In the genomic region with DNA sequence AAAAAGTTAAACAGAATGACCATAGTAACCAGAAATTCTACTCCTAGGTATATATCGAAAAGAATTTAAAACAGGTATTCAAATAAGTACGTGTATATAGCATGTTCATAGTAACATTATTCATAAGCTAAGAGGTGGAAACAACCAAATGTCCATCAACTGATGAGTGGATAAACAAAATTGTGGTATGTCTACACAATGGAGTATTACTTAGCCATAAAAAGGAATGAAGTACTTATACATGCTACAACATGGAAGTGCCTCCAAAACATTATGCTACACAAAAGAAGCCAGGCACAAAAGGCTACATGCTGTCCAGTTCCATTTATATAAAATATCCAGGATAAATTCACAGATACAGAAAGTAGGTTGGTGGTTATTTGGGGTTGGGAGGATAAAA, we compare ENCODE assay signal across 5 cellular contexts.
A peak's percentile ranks its signal among the peaks of the same experiment; 100 is the strongest.
TF ChIP-seq lines count a peak whose summit lies in the region.

No MANE protein-coding gene starts in this region.

TF ChIP-seq in SK-N-SH treated with all-trans-retinoic acid at 6 μM for 48 hours, 23 proteins besides CTCF, POLR2A, EP300 and RAD21:
- peak; percentile 88 for TF ChIP-seq ZNF8 (CRISPR knock-in tag; IDR thresholded peaks at IDR 0.05)
- no peak for TF ChIP-seq TOX (CRISPR knock-in tag; IDR thresholded peaks at IDR 0.05; ENCODE audit: borderline replicate concordance)
- no peak for TF ChIP-seq ZNF565 (CRISPR knock-in tag; conservative IDR thresholded peaks at IDR 0.05; ENCODE audit: low read depth)
- TF ChIP-seq, protein P1, sequence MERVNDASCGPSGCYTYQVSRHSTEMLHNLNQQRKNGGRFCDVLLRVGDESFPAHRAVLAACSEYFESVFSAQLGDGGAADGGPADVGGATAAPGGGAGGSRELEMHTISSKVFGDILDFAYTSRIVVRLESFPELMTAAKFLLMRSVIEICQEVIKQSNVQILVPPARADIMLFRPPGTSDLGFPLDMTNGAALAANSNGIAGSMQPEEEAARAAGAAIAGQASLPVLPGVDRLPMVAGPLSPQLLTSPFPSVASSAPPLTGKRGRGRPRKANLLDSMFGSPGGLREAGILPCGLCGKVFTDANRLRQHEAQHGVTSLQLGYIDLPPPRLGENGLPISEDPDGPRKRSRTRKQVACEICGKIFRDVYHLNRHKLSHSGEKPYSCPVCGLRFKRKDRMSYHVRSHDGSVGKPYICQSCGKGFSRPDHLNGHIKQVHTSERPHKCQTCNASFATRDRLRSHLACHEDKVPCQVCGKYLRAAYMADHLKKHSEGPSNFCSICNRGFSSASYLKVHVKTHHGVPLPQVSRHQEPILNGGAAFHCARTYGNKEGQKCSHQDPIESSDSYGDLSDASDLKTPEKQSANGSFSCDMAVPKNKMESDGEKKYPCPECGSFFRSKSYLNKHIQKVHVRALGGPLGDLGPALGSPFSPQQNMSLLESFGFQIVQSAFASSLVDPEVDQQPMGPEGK (CRISPR knock-in tag; IDR thresholded peaks at IDR 0.05; ENCODE audit: borderline replicate concordance): no peak
- no peak for TF ChIP-seq ARNTL (CRISPR knock-in tag; IDR thresholded peaks at IDR 0.05; ENCODE audit: borderline replicate concordance, low read depth)

TF ChIP-seq in SK-N-SH, 30 proteins besides CTCF, POLR2A, EP300 and RAD21 (continues in another document):
- TF ChIP-seq RXRA (IDR thresholded peaks at IDR 0.05; ENCODE audit: borderline replicate concordance, low read depth) (no peak), MEF2A (IDR thresholded peaks at IDR 0.05; ENCODE audit: borderline replicate concordance, low read depth) (no peak), YY1 (IDR thresholded peaks at IDR 0.05; ENCODE audit: low read depth) (no peak), GATA2 (CRISPR knock-in tag; IDR thresholded peaks at IDR 0.05) (no peak), JUND (IDR thresholded peaks at IDR 0.05) (no peak), MXI1 (IDR thresholded peaks at IDR 0.05; ENCODE audit: low read depth, low read length) (no peak), FOXJ3 (CRISPR knock-in tag; IDR thresholded peaks at IDR 0.05) (no peak), TAF1 (IDR thresholded peaks at IDR 0.05; ENCODE audit: borderline replicate concordance, low read depth, low read length) (no peak), EZH2phosphoT487 (IDR thresholded peaks at IDR 0.05; ENCODE audit: borderline replicate concordance, low read depth) (no peak)
- TF ChIP-seq, protein P2, sequence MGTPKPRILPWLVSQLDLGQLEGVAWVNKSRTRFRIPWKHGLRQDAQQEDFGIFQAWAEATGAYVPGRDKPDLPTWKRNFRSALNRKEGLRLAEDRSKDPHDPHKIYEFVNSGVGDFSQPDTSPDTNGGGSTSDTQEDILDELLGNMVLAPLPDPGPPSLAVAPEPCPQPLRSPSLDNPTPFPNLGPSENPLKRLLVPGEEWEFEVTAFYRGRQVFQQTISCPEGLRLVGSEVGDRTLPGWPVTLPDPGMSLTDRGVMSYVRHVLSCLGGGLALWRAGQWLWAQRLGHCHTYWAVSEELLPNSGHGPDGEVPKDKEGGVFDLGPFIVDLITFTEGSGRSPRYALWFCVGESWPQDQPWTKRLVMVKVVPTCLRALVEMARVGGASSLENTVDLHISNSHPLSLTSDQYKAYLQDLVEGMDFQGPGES (IDR thresholded peaks at IDR 0.05; ENCODE audit: low read depth, low read length): no peak
- TF ChIP-seq, protein P3, sequence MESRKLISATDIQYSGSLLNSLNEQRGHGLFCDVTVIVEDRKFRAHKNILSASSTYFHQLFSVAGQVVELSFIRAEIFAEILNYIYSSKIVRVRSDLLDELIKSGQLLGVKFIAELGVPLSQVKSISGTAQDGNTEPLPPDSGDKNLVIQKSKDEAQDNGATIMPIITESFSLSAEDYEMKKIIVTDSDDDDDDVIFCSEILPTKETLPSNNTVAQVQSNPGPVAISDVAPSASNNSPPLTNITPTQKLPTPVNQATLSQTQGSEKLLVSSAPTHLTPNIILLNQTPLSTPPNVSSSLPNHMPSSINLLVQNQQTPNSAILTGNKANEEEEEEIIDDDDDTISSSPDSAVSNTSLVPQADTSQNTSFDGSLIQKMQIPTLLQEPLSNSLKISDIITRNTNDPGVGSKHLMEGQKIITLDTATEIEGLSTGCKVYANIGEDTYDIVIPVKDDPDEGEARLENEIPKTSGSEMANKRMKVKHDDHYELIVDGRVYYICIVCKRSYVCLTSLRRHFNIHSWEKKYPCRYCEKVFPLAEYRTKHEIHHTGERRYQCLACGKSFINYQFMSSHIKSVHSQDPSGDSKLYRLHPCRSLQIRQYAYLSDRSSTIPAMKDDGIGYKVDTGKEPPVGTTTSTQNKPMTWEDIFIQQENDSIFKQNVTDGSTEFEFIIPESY (IDR thresholded peaks at IDR 0.05; ENCODE audit: borderline replicate concordance, low read depth): no peak

TF ChIP-seq in A549, 52 proteins besides CTCF, POLR2A, EP300 and RAD21 (continued from another document):
- TF ChIP-seq, protein P4, sequence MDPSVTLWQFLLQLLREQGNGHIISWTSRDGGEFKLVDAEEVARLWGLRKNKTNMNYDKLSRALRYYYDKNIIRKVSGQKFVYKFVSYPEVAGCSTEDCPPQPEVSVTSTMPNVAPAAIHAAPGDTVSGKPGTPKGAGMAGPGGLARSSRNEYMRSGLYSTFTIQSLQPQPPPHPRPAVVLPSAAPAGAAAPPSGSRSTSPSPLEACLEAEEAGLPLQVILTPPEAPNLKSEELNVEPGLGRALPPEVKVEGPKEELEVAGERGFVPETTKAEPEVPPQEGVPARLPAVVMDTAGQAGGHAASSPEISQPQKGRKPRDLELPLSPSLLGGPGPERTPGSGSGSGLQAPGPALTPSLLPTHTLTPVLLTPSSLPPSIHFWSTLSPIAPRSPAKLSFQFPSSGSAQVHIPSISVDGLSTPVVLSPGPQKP (IDR thresholded peaks at IDR 0.05; ENCODE audit: low read depth, low read length): no peak
- TF ChIP-seq SMC3 (IDR thresholded peaks at IDR 0.05) (no peak), PHF8 (IDR thresholded peaks at IDR 0.05; ENCODE audit: borderline replicate concordance, low read depth) (no peak), CBX2 (IDR thresholded peaks at IDR 0.05; ENCODE audit: borderline replicate concordance, low read depth) (no peak), HDAC2 (IDR thresholded peaks at IDR 0.05) (no peak)

TF ChIP-seq in HEK293, 187 proteins besides CTCF, POLR2A, EP300 and RAD21 (continued from another document):
- no peak for TF ChIP-seq GLI4 (tag by site-specific recombination; IDR thresholded peaks at IDR 0.05)
- TF ChIP-seq, protein P5, sequence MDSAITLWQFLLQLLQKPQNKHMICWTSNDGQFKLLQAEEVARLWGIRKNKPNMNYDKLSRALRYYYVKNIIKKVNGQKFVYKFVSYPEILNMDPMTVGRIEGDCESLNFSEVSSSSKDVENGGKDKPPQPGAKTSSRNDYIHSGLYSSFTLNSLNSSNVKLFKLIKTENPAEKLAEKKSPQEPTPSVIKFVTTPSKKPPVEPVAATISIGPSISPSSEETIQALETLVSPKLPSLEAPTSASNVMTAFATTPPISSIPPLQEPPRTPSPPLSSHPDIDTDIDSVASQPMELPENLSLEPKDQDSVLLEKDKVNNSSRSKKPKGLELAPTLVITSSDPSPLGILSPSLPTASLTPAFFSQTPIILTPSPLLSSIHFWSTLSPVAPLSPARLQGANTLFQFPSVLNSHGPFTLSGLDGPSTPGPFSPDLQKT (IDR thresholded peaks at IDR 0.05; ENCODE audit: borderline replicate concordance, low read depth, low read length): no peak
TF ChIP-seq in HEK293: peak in this region for 1.

TF ChIP-seq in K562, 482 proteins besides CTCF, POLR2A, EP300 and RAD21:
- TF ChIP-seq ZNF766 (CRISPR knock-in tag; conservative IDR thresholded peaks at IDR 0.05) (no peak), ZNF146 (CRISPR knock-in tag; IDR thresholded peaks at IDR 0.05; ENCODE audit: unreplicated experiment) (peak; percentile 70)
